ENCODE assay signal across 25 cellular contexts in the genomic region with DNA sequence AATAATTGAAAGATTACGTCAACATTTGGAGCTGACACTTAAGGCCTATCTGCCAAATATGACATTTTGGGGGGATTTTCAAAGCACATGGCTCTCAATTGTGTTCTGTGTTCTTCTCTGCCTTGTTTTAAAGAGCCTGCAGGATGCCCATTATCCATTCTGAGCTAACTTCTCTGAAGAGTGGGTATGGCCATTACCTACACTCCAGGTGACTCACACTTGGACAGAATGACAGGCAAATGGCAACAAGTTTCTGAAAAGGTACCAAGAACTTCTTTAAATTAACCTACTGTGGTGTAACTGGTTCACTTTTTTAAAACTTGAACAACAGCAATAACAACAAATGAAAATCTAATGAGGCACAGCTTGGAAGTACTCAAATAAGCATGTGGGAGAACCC.
"Had no signal": no experiment of that assay in that cellular context is flagged by ENCODE, and none has a peak within 500 bp of the region (broad histone marks: within the 10 kb centered on the region; RNA-seq: fewer than 3 reads in every experiment).

No MANE protein-coding gene starts in this region.

- H3K4me3 ChIP-seq: gastrocnemius medialis, pancreas, prostate gland, sigmoid colon, uterus had no signal

- DNase-seq: activated B cell treated with CpG ODN at 0.5 μM for 24 hours; activated CD4-positive, alpha-beta T cell treated with anti-CD3 and anti-CD28 coated beads, Interleukin-2, amount 50 U/mL, for 1 hour; activated CD8-positive, alpha-beta T cell treated with anti-CD3 and anti-CD28 coated beads for 36 hours; activated naive CD8-positive, alpha-beta T cell treated with anti-CD3 and anti-CD28 coated beads, Interleukin-2, amount 50 U/mL, for 24 hours; activated T-cell treated with anti-CD3 and anti-CD28 coated beads, Interleukin-2, amount 50 U/mL, for 48 hours; amygdala; dermis blood vessel endothelial cell; effector CD4-positive, alpha-beta T cell; gastrocnemius medialis; glutamatergic neuron; left ventricle myocardium superior; midbrain; naive thymus-derived CD4-positive, alpha-beta T cell; nucleus accumbens; pancreas; sigmoid colon; small intestine; stimulated activated CD4-positive, alpha-beta T cell treated with anti-CD3 and anti-CD28 coated beads, Interleukin-1b, Interleukin-23, amount 100 ng/mL, for 48 hours; stimulated activated CD4-positive, alpha-beta T cell treated with anti-CD3 and anti-CD28 coated beads, Interleukin-4, amount 100 ng/mL, for 4 hours; stimulated activated CD8-positive, alpha-beta memory T cell treated with anti-CD3 and anti-CD28 coated beads, Interleukin-4, amount 100 ng/mL, for 48 hours; stimulated activated naive CD8-positive, alpha-beta T cell treated with anti-CD3 and anti-CD28 coated beads, Interleukin-15, amount 100 ng/mL, for 72 hours; substantia nigra; uterus had no signal

- H3K9me3 ChIP-seq: gastrocnemius medialis, pancreas, prostate gland, sigmoid colon, uterus had no signal

- H3K27ac ChIP-seq: gastrocnemius medialis, pancreas, prostate gland, sigmoid colon, uterus had no signal

- H3K4me1 ChIP-seq: gastrocnemius medialis, pancreas, prostate gland, sigmoid colon, uterus had no signal

- H3K36me3 ChIP-seq: gastrocnemius medialis, pancreas, prostate gland, sigmoid colon, uterus had no signal

- ATAC-seq: activated CD8-positive, alpha-beta T cell treated with anti-CD3 and anti-CD28 coated beads for 36 hours; activated naive CD8-positive, alpha-beta T cell treated with anti-CD3 and anti-CD28 coated beads, Interleukin-2, amount 50 U/mL, for 24 hours; gastrocnemius medialis; left ventricle myocardium superior; naive thymus-derived CD4-positive, alpha-beta T cell; pancreas; stimulated activated memory B cell treated with anti-CD40 and anti-IgM and Interleukin-4, amounts not matched to agents 10 μg/mL and 1 μg/mL and 100 μg/mL, for 72 hours; stimulated activated naive CD8-positive, alpha-beta T cell treated with anti-CD3 and anti-CD28 coated beads, Interleukin-15, amount 100 ng/mL, for 72 hours had no signal
